9 cellular contexts compared by ENCODE assay signal in the genomic region with DNA sequence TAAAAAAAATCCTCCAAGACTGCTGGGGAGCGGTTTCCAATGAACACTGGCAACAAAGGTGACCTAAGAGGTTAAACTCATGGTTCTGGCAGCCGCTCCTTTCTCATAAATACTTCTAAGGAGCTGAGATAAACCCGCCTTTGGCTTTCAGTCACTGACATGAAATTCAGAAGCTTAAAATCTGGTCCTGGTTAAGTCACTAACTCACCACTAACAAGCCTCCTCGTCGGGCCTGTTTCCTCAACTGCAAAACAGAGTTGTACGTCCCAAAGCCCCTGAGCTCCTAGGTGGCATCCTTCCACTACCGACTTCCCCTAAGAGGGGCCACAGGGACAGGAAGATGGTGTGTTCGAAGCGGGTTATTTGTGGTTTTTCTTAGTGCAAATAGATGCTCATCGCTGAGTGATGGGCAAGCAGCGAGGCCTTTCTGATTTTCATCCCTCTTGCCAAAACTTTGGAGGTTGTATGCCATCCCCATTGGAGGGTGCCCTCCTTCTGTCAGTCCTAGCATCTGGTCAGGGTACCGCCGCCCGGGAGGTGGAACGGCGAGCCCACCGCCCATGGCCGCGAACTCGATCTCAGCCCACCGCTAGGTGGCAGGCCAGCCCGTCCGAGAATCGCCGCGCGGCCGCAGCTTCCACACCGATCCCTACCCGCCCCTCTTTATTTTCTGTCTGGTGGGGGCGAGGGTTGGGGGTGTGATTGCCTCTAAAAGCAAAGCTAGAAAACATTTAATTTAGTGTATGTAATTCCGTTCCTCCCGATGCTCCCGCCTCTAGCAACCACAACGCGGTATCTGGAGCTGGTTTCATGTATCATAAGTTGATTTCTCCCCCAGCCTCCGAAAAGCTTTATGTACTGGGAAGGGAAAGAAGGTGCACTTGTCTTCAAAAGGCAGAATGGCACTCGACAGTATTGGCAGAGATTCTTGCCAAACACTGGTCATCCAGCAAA. TPM values are rescaled to one million over a fixed set of nuclear protein-coding genes. Genes with fewer than 3 reads are reported as not detected.
DNase-seq lines count a peak whose midpoint lies in the region; ATAC-seq, FAIRE-seq and TF ChIP-seq lines count a peak whose summit lies in the region.
"Had no signal": no experiment of that assay in that cellular context is flagged by ENCODE, and none has a peak within 500 bp of the region (broad histone marks: within the 10 kb centered on the region; RNA-seq: fewer than 3 reads in every experiment).

No MANE protein-coding gene starts in this region.

- no peak overlapping the region for H3K27ac ChIP-seq in K562 (ENCODE audit: extremely low read depth, low read depth, low read length)
- no peak overlapping the region for H3K27ac ChIP-seq in iPS DF 6.9 (ENCODE audit: low read length)

- TF ChIP-seq POLR2A in K562 (conservative IDR thresholded peaks at IDR 0.05) = no peak

- H3K36me3 Mint-ChIP-seq in T-helper 2 cell treated with Interferon-gamma antibody and Interleukin-4, amounts not matched to agents 5 μg/mL and 100 μg/mL, for 36 hours (ENCODE audit: low read depth) = peaks cover 15% of the 10 kb centered on the region

- H3K36me3 ChIP-seq in K562 (ENCODE audit: control insufficient read depth, insufficient read depth, low read length) (no peaks in the 10 kb centered on the region), iPS DF 6.9 (ENCODE audit: control insufficient read depth, insufficient read depth, low read length) (no peaks in the 10 kb centered on the region)

- H3K27me3 Mint-ChIP-seq in T-helper 2 cell treated with Interferon-gamma antibody and Interleukin-4, amounts not matched to agents 5 μg/mL and 100 μg/mL, for 36 hours (ENCODE audit: low read depth) = peaks cover 8% of the 10 kb centered on the region

- peaks cover 0 to 13% of the 10 kb centered on the region in 2 experiments; a peak in 1 of 5 replicates for H3K27me3 ChIP-seq in K562 (ENCODE audit: control insufficient read depth in 2 of 2, insufficient read depth in 2 of 2, low read length in 2 of 2)
- H3K27me3 ChIP-seq in iPS DF 6.9 (ENCODE audit: control insufficient read depth, insufficient read depth, low read length) = no peaks in the 10 kb centered on the region

- H3K4me1 Mint-ChIP-seq in T-helper 2 cell treated with Interferon-gamma antibody and Interleukin-4, amounts not matched to agents 5 μg/mL and 100 μg/mL, for 36 hours (ENCODE audit: low read depth) = peaks cover 45% of the 10 kb centered on the region

- H3K9me3 ChIP-seq in K562 (replicated peaks; ENCODE audit: control insufficient read depth, insufficient read depth, low read depth, low read length) (no peaks in the 10 kb centered on the region), iPS DF 6.9 (ENCODE audit: control insufficient read depth, insufficient read depth, low read length) (no peaks in the 10 kb centered on the region)

- TF ChIP-seq EP300 in K562 (IDR thresholded peaks at IDR 0.05; ENCODE audit: low read length) = no peak

- H3K79me2 ChIP-seq in K562 (ENCODE audit: control insufficient read depth, insufficient read depth, low read length) = peaks cover 29% of the 10 kb centered on the region

- peak overlapping the region; percentile 93 for H2AFZ ChIP-seq in K562 (ENCODE audit: low read depth, low read length)

- no peaks in the 10 kb centered on the region for H3K9me1 ChIP-seq in K562 (ENCODE audit: control insufficient read depth, insufficient read depth, low read length)

- TF ChIP-seq RAD21 in K562 (CRISPR knock-in tag; conservative IDR thresholded peaks at IDR 0.05 in 1 of 2, IDR thresholded peaks at IDR 0.05 in 1 of 2) = peak; percentile 70 to 77

- H3K9me3 Mint-ChIP-seq in T-helper 2 cell treated with Interferon-gamma antibody and Interleukin-4, amounts not matched to agents 5 μg/mL and 100 μg/mL, for 36 hours = no peaks in the 10 kb centered on the region

- 11% methylated on average over 36 of the region's 38 CpGs for WGBS in K562 (ENCODE audit: insufficient coverage, low coverage, missing lambda C conversion rate)
- no CpG with 5 or more reads among the region's 38 CpGs for WGBS in iPS DF 6.9 (ENCODE audit: insufficient coverage, insufficient read length)

- TF ChIP-seq CTCF in LNCAP (IDR thresholded peaks at IDR 0.05) (peak; percentile 96), K562 (IDR thresholded peaks at IDR 0.05 in 2 of 3, conservative IDR thresholded peaks at IDR 0.05 in 1 of 3; ENCODE audit: insufficient read depth in 2 of 3, low read depth in 1 of 3, low read length in 3 of 3) (peak; percentile 72 to 86 (median 84))

- POLR2A ChIA-PET in K562 (lab: Yijun Ruan, JAX) = interaction anchor here (0.6 to 1.9 kb wide), 11 partner anchors 9 to 1063 kb away, joined by 3 to 5 read pairs (median 3); no protein-coding TSS in a partner anchor

- H3K4me2 ChIP-seq in K562 (ENCODE audit: insufficient read depth, low read length) = peak overlapping the region; percentile 72

- intact Hi-C loops in K562 (cut with micrococcal nuclease) = loop anchor here (5.0 to 10.0 kb wide), 5 partner anchors 174 to 1004 kb away; no protein-coding TSS in a partner anchor

- BruUV-seq in K562 (replicated peaks; lab: Mats Ljungman, UMichigan) = no TSS peak

- DNase-seq in DMS53 treated with DMSO at 0.1 percent for 48 hours (lab: John Stamatoyannopoulos, UW; ENCODE audit: unreplicated experiment) (peak; percentile 5), K562 (ENCODE audit: extremely low read depth in 1 of 4, low spot score in 3 of 4) (peak; percentile 64 to 70 (median 68)), iPS DF 6.9 (ENCODE audit: low read depth, low spot score) (no peak), renal cortical epithelial cell (ENCODE audit: low read depth) (peak; percentile 55), SHP77 treated with DMSO at 0.1 percent for 48 hours (lab: John Stamatoyannopoulos, UW) (no peak)
- DNase-seq in T-helper 2 cell treated with Interferon-gamma antibody and Interleukin-4, amounts not matched to agents 5 μg/mL and 100 μg/mL, for 36 hours (ENCODE audit: low spot score) = peak; percentile 68

- peaks cover 46 to 63% of the 10 kb centered on the region in 2 experiments for H3K4me1 ChIP-seq in K562 (replicated peaks in 1 of 2; ENCODE audit: control insufficient read depth in 2 of 2, insufficient read depth in 2 of 2, low read length in 2 of 2)
- H3K4me1 ChIP-seq in iPS DF 6.9 (ENCODE audit: control insufficient read depth, insufficient read depth, low read length) = peaks cover 3% of the 10 kb centered on the region

- peaks cover 19% of the 10 kb centered on the region for H4K20me1 ChIP-seq in K562 (replicated peaks; ENCODE audit: control insufficient read depth, insufficient read depth, low read length)

- peak overlapping the region in 1 of 2 experiments; percentile 27; a peak in 1 of 4 replicates for H3K9ac ChIP-seq in K562 (ENCODE audit: insufficient read depth in 1 of 2, low read depth in 2 of 2, low read length in 2 of 2)

- in situ Hi-C loops in K562 (cut with MboI) = loop anchor here (5.0 to 25.0 kb wide), 2 partner anchors 1212 to 1397 kb away; no protein-coding TSS in a partner anchor

- peak overlapping the region; percentile 96 for H3K4me3 Mint-ChIP-seq in T-helper 2 cell treated with Interferon-gamma antibody and Interleukin-4, amounts not matched to agents 5 μg/mL and 100 μg/mL, for 36 hours

- no peak for FAIRE-seq in K562 (lab: Jason Lieb, UNC)
- FAIRE-seq: endometrium had no signal

- ATAC-seq in K562 = peak; percentile 22
- no peak for ATAC-seq in HG03045 (IDR thresholded peaks at IDR 0.05; ENCODE audit: unreplicated experiment)

- peak overlapping the region; percentile 100 for H3K27ac Mint-ChIP-seq in T-helper 2 cell treated with Interferon-gamma antibody and Interleukin-4, amounts not matched to agents 5 μg/mL and 100 μg/mL, for 36 hours

- CTCF ChIA-PET in K562 (lab: Yijun Ruan, JAX; ENCODE audit: low intra/inter-chr PET ratio) = interaction anchor here (0.6 to 5.4 kb wide), 4 partner anchors 88 to 1216 kb away, joined by 3 to 39 read pairs (median 4); no protein-coding TSS in a partner anchor

- H3K4me3 ChIP-seq in K562 (peak overlapping the region; percentile 6; the same call in 1 of the 2 replicates), iPS DF 6.9 (ENCODE audit: low read length) (peak overlapping the region; percentile 33; the same call in 1 of the 2 replicates)

RNA-seq across cellular contexts. Expression of gene BCL6, which starts 4.5 kb away (rescaled TPM):
- 13.3 and 20.6 TPM in 2 replicates for total RNA-seq in K562 (2011; cell fraction: chromatin; rRNA removed; ENCODE audit: low replicate concordance)
- total RNA-seq in K562 (2011; cell fraction: nucleolus; rRNA removed) = 9.1 and 10.0 TPM in 2 replicates
- total RNA-seq in K562 (2011; cell fraction: nucleoplasm; rRNA removed) = 14.6 and 28.6 TPM in 2 replicates
- total RNA-seq in K562 (2014; rRNA removed) = 0.64 and 1.3 TPM in 2 replicates
- total RNA-seq in K562 (2014; rRNA removed; fragmentation: Illumina TruSeq; extraction: Trizol) = 1.4 and 1.6 TPM in 2 replicates
- total RNA-seq in K562 (2015; rRNA removed; fragmentation: Illumina TruSeq; extraction: Trizol) = 0.94 and 0.98 TPM in 2 replicates
- 2.4 and 3.5 TPM in 2 replicates for total RNA-seq in K562 (2021)
- polyA plus RNA-seq in K562 (2011; rRNA removed) = 3.4 and 8.7 TPM in 2 replicates
- polyA plus RNA-seq in K562 (2011; cell fraction: cytosol; rRNA removed) = 0.98 and 3.2 TPM in 2 replicates
- polyA plus RNA-seq in K562 (2011; cell fraction: nucleus; rRNA removed) = 21.7 and 44.7 TPM in 2 replicates
- 5.8 and 17.3 TPM in 2 replicates for polyA plus RNA-seq in K562 (2012)
- 2.6 and 2.8 TPM in 2 replicates for polyA plus RNA-seq in K562 (2014; fragmentation: Illumina TruSeq; extraction: Trizol)
- under 1 TPM; 0.08 to 0.23 TPM for polyA plus RNA-seq in K562 (2014; fragmentation: Nextera tagmentation; extraction: Ambion mirVana)
- 2.5 and 2.8 TPM in 2 replicates for polyA plus RNA-seq in K562 (2014; rRNA removed)
- 3.9 and 5.7 TPM in 2 replicates for polyA minus RNA-seq in K562 (2011; rRNA and poly(A)+ RNA removed)
- polyA minus RNA-seq in K562 (2011; cell fraction: cytosol; rRNA and poly(A)+ RNA removed) = 0.48 and 0.91 TPM in 2 replicates
- 3.8 and 5.6 TPM in 2 replicates for polyA minus RNA-seq in K562 (2011; cell fraction: nucleus; rRNA and poly(A)+ RNA removed)
- total RNA-seq in renal cortical epithelial cell = 4.7 and 24.0 TPM in 2 replicates

RNA-seq across cellular contexts. Expression of gene RTP2, which starts 38.4 kb away (rescaled TPM):
- total RNA-seq in K562 (2011; cell fraction: chromatin; rRNA removed; ENCODE audit: low replicate concordance) = not detected in 2 replicates
- not detected in 2 replicates for total RNA-seq in K562 (2011; cell fraction: nucleolus; rRNA removed)
- total RNA-seq in K562 (2011; cell fraction: nucleoplasm; rRNA removed) = not detected in 2 replicates
- not detected in 2 replicates for total RNA-seq in K562 (2014; rRNA removed)
- not detected in 2 replicates for total RNA-seq in K562 (2014; rRNA removed; fragmentation: Illumina TruSeq; extraction: Trizol)
- total RNA-seq in K562 (2015; rRNA removed; fragmentation: Illumina TruSeq; extraction: Trizol) = not detected in 2 replicates
- total RNA-seq in K562 (2021) = not detected in 2 replicates
- polyA plus RNA-seq in K562 (2011; rRNA removed) = not detected in 2 replicates
- polyA plus RNA-seq in K562 (2011; cell fraction: cytosol; rRNA removed) = not detected in 2 replicates
- not detected in 2 replicates for polyA plus RNA-seq in K562 (2011; cell fraction: nucleus; rRNA removed)
- not detected in 2 replicates for polyA plus RNA-seq in K562 (2012)
- polyA plus RNA-seq in K562 (2014; fragmentation: Illumina TruSeq; extraction: Trizol) = not detected in 2 replicates
- polyA plus RNA-seq in K562 (2014; fragmentation: Nextera tagmentation; extraction: Ambion mirVana) = not detected
- polyA plus RNA-seq in K562 (2014; rRNA removed) = not detected in 2 replicates
- not detected in 2 replicates for polyA minus RNA-seq in K562 (2011; rRNA and poly(A)+ RNA removed)
- not detected in 2 replicates for polyA minus RNA-seq in K562 (2011; cell fraction: cytosol; rRNA and poly(A)+ RNA removed)
- polyA minus RNA-seq in K562 (2011; cell fraction: nucleus; rRNA and poly(A)+ RNA removed) = not detected in 2 replicates
- total RNA-seq in renal cortical epithelial cell = 0.35 TPM in 1 of 2 replicates, not detected in the other

Comparison
In these comparisons a context has a peak if more than half of its experiments do, and no peak if none do; other contexts are left out.
1. DNase-seq: peak in DMS53 treated with DMSO at 0.1 percent for 48 hours (single experiment), T-helper 2 cell treated with Interferon-gamma antibody and Interleukin-4, amounts not matched to agents 5 μg/mL and 100 μg/mL, for 36 hours (single experiment), K562 (4 of 4) and renal cortical epithelial cell (single experiment); none in iPS DF 6.9 (single experiment) and SHP77 treated with DMSO at 0.1 percent for 48 hours (single experiment).